In genomic region chr19:38557205-38557799, GRCh38 we compare ENCODE assay signal across 1 cellular context.
A peak's percentile ranks its signal among the peaks of the same experiment; 100 is the strongest.
TF ChIP-seq lines count a peak whose summit lies in the region.

No MANE protein-coding gene starts in this region.

TF ChIP-seq in K562, 482 proteins besides CTCF, POLR2A, EP300 and RAD21 (continued from another document and continues in another):
- TF ChIP-seq HES1 (IDR thresholded peaks at IDR 0.05; ENCODE audit: low read depth) (peak; percentile 55; the same call in 1 of the 2 replicates), PRPF4 (IDR thresholded peaks at IDR 0.05; ENCODE audit: insufficient read depth, low read depth, low read length, poor library complexity, severe bottlenecking) (no peak), BRCA1 (IDR thresholded peaks at IDR 0.05) (no peak), BRCA1 (CRISPR knock-in tag; IDR thresholded peaks at IDR 0.05) (no peak), CBFA2T3 (IDR thresholded peaks at IDR 0.05) (peak; percentile 87), NR2C2 (CRISPR knock-in tag; IDR thresholded peaks at IDR 0.05) (no peak), NR2C2 (tag; IDR thresholded peaks at IDR 0.05) (peak; percentile 32; the same call in 1 of the 2 replicates), ARID3B (CRISPR knock-in tag; IDR thresholded peaks at IDR 0.05; ENCODE audit: borderline replicate concordance) (no peak), CBX2 (IDR thresholded peaks at IDR 0.05; ENCODE audit: insufficient read depth, low read length, poor library complexity, severe bottlenecking) (no peak), SMAD2 (IDR thresholded peaks at IDR 0.05; ENCODE audit: low read depth, low read length) (no peak), MEF2A (IDR thresholded peaks at IDR 0.05; ENCODE audit: control insufficient read depth, low read depth, low read length) (no peak), GTF2A2 (tag; IDR thresholded peaks at IDR 0.05) (no peak), FOXK2 (conservative IDR thresholded peaks at IDR 0.05 in 1 of 2, IDR thresholded peaks at IDR 0.05 in 1 of 2; ENCODE audit: low read depth in 2 of 2) (peak in 1 of 2 experiments; percentile 25; a peak in 1 of 4 replicates), HNRNPUL1 (IDR thresholded peaks at IDR 0.05; ENCODE audit: low read length) (no peak), CXXC5 (CRISPR knock-in tag; IDR thresholded peaks at IDR 0.05) (0 out of 2 replicates have a peak, but pooled peaks have one; percentile 50), NBN (IDR thresholded peaks at IDR 0.05; ENCODE audit: low read depth) (peak; percentile 79; the same call in 1 of the 2 replicates), MBD2 (IDR thresholded peaks at IDR 0.05; ENCODE audit: borderline replicate concordance, low read depth) (no peak), RBM39 (optimal IDR thresholded peaks at IDR 0.05; ENCODE audit: low read depth, low read length) (no peak), RHOXF2B (CRISPR knock-in tag; conservative IDR thresholded peaks at IDR 0.05) (no peak), SETDB1 (IDR thresholded peaks at IDR 0.05; ENCODE audit: low read length) (no peak), SP2 (IDR thresholded peaks at IDR 0.05; ENCODE audit: extremely low read depth, low read depth, low read length, poor library complexity, severe bottlenecking) (no peak), ZBTB40 (IDR thresholded peaks at IDR 0.05) (no peak), ZBTB40 (CRISPR knock-in tag; IDR thresholded peaks at IDR 0.05) (no peak), ZNF609 (CRISPR knock-in tag; IDR thresholded peaks at IDR 0.05; ENCODE audit: borderline replicate concordance) (no peak), ZNF212 (CRISPR knock-in tag; IDR thresholded peaks at IDR 0.05) (no peak), EHMT2 (IDR thresholded peaks at IDR 0.05) (peak; percentile 36; the same call in 1 of the 2 replicates), ZNF239 (CRISPR knock-in tag; IDR thresholded peaks at IDR 0.05) (no peak), CBX3 (IDR thresholded peaks at IDR 0.05; ENCODE audit: borderline replicate concordance in 1 of 2, low read length in 2 of 2) (no peak; a peak in 1 of 3 replicates), SMARCE1 (IDR thresholded peaks at IDR 0.05) (peak; percentile 94), BHLHE40 (IDR thresholded peaks at IDR 0.05; ENCODE audit: low read length) (peak; percentile 43), E2F3 (CRISPR knock-in tag; IDR thresholded peaks at IDR 0.05) (no peak), PPARD (CRISPR knock-in tag; IDR thresholded peaks at IDR 0.05) (no peak), CREM (IDR thresholded peaks at IDR 0.05; ENCODE audit: low read depth) (peak; percentile 62), ETV5 (CRISPR knock-in tag; IDR thresholded peaks at IDR 0.05; ENCODE audit: low read depth) (no peak), MAFF (IDR thresholded peaks at IDR 0.05; ENCODE audit: low read length) (peak; percentile 69), ZMIZ1 (IDR thresholded peaks at IDR 0.05; ENCODE audit: low read depth in 2 of 2, low read length in 2 of 2) (peak in 1 of 2 experiments; percentile 60; a peak in 1 of 4 replicates), ZKSCAN8 (CRISPR knock-in tag; IDR thresholded peaks at IDR 0.05) (no peak), CEBPG (CRISPR knock-in tag; IDR thresholded peaks at IDR 0.05) (peak; percentile 52; the same call in 1 of the 2 replicates), CEBPG (tag; conservative IDR thresholded peaks at IDR 0.05 in 1 of 2, IDR thresholded peaks at IDR 0.05 in 1 of 2) (peak; percentile 22 to 47; a peak in 2 of 4 replicates), ARNT (IDR thresholded peaks at IDR 0.05) (peak in 1 of 2 experiments; percentile 78; a peak in 1 of 4 replicates), HCFC1 (IDR thresholded peaks at IDR 0.05; ENCODE audit: low read depth, low read length) (no peak), BACH1 (tag; IDR thresholded peaks at IDR 0.05) (no peak), MEF2D (tag; conservative IDR thresholded peaks at IDR 0.05; ENCODE audit: low read depth) (0 out of 2 replicates have a peak, but pooled peaks have one; percentile 25)
